In the genomic region with DNA sequence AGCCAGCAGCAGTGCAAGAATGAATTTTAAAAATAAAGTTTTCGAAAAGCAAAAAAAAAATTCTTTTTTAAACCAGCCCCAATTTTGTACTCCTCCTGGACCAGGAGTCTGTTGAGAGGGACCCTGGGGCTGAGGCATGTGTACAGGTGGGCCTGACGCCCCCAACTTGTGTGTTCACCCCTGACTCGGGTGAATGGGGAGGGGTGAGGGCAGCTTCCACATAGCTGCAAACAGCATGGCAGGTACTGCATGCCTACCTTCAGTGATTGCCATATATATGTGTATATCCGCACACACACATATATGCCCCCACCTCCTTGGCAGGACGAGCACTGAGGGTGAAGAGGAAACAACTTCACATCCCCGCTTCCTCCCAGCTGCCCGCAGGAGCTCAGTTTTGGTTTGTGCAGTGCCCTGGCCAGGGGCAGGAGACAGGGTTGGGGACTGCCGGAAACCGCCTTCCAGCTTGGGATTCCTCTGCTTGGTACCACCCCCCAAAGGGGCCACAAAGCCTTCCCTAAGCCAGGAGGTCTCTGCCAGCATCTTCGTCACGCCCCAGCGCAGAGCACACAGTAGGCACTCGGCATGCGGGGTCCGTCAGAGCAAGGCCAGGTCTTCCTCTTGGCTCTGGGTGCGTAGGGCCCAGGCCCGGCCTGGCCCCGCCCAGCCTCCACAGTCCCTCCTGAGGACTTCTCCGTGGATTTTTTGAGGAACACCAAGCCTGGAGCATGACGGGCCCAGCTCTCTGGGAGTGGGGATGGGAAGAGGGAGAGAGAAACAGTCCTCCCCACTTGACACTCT, we compare ENCODE assay signal across 1 cellular context.
TF ChIP-seq lines count a peak whose summit lies in the region.

No MANE protein-coding gene starts in this region.

TF ChIP-seq in K562, 482 proteins besides CTCF, POLR2A, EP300 and RAD21 (continued from another document):
- TF ChIP-seq, protein P1, sequence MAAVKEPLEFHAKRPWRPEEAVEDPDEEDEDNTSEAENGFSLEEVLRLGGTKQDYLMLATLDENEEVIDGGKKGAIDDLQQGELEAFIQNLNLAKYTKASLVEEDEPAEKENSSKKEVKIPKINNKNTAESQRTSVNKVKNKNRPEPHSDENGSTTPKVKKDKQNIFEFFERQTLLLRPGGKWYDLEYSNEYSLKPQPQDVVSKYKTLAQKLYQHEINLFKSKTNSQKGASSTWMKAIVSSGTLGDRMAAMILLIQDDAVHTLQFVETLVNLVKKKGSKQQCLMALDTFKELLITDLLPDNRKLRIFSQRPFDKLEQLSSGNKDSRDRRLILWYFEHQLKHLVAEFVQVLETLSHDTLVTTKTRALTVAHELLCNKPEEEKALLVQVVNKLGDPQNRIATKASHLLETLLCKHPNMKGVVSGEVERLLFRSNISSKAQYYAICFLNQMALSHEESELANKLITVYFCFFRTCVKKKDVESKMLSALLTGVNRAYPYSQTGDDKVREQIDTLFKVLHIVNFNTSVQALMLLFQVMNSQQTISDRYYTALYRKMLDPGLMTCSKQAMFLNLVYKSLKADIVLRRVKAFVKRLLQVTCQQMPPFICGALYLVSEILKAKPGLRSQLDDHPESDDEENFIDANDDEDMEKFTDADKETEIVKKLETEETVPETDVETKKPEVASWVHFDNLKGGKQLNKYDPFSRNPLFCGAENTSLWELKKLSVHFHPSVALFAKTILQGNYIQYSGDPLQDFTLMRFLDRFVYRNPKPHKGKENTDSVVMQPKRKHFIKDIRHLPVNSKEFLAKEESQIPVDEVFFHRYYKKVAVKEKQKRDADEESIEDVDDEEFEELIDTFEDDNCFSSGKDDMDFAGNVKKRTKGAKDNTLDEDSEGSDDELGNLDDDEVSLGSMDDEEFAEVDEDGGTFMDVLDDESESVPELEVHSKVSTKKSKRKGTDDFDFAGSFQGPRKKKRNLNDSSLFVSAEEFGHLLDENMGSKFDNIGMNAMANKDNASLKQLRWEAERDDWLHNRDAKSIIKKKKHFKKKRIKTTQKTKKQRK (IDR thresholded peaks at IDR 0.05; ENCODE audit: borderline replicate concordance, low read depth, low read length): no peak
- TF ChIP-seq PCBP2 (IDR thresholded peaks at IDR 0.05; ENCODE audit: low read depth, low read length, poor library complexity, severe bottlenecking): no peak
- TF ChIP-seq, protein P2, sequence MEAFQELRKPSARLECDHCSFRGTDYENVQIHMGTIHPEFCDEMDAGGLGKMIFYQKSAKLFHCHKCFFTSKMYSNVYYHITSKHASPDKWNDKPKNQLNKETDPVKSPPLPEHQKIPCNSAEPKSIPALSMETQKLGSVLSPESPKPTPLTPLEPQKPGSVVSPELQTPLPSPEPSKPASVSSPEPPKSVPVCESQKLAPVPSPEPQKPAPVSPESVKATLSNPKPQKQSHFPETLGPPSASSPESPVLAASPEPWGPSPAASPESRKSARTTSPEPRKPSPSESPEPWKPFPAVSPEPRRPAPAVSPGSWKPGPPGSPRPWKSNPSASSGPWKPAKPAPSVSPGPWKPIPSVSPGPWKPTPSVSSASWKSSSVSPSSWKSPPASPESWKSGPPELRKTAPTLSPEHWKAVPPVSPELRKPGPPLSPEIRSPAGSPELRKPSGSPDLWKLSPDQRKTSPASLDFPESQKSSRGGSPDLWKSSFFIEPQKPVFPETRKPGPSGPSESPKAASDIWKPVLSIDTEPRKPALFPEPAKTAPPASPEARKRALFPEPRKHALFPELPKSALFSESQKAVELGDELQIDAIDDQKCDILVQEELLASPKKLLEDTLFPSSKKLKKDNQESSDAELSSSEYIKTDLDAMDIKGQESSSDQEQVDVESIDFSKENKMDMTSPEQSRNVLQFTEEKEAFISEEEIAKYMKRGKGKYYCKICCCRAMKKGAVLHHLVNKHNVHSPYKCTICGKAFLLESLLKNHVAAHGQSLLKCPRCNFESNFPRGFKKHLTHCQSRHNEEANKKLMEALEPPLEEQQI (IDR thresholded peaks at IDR 0.05): no peak
- TF ChIP-seq, protein P3, sequence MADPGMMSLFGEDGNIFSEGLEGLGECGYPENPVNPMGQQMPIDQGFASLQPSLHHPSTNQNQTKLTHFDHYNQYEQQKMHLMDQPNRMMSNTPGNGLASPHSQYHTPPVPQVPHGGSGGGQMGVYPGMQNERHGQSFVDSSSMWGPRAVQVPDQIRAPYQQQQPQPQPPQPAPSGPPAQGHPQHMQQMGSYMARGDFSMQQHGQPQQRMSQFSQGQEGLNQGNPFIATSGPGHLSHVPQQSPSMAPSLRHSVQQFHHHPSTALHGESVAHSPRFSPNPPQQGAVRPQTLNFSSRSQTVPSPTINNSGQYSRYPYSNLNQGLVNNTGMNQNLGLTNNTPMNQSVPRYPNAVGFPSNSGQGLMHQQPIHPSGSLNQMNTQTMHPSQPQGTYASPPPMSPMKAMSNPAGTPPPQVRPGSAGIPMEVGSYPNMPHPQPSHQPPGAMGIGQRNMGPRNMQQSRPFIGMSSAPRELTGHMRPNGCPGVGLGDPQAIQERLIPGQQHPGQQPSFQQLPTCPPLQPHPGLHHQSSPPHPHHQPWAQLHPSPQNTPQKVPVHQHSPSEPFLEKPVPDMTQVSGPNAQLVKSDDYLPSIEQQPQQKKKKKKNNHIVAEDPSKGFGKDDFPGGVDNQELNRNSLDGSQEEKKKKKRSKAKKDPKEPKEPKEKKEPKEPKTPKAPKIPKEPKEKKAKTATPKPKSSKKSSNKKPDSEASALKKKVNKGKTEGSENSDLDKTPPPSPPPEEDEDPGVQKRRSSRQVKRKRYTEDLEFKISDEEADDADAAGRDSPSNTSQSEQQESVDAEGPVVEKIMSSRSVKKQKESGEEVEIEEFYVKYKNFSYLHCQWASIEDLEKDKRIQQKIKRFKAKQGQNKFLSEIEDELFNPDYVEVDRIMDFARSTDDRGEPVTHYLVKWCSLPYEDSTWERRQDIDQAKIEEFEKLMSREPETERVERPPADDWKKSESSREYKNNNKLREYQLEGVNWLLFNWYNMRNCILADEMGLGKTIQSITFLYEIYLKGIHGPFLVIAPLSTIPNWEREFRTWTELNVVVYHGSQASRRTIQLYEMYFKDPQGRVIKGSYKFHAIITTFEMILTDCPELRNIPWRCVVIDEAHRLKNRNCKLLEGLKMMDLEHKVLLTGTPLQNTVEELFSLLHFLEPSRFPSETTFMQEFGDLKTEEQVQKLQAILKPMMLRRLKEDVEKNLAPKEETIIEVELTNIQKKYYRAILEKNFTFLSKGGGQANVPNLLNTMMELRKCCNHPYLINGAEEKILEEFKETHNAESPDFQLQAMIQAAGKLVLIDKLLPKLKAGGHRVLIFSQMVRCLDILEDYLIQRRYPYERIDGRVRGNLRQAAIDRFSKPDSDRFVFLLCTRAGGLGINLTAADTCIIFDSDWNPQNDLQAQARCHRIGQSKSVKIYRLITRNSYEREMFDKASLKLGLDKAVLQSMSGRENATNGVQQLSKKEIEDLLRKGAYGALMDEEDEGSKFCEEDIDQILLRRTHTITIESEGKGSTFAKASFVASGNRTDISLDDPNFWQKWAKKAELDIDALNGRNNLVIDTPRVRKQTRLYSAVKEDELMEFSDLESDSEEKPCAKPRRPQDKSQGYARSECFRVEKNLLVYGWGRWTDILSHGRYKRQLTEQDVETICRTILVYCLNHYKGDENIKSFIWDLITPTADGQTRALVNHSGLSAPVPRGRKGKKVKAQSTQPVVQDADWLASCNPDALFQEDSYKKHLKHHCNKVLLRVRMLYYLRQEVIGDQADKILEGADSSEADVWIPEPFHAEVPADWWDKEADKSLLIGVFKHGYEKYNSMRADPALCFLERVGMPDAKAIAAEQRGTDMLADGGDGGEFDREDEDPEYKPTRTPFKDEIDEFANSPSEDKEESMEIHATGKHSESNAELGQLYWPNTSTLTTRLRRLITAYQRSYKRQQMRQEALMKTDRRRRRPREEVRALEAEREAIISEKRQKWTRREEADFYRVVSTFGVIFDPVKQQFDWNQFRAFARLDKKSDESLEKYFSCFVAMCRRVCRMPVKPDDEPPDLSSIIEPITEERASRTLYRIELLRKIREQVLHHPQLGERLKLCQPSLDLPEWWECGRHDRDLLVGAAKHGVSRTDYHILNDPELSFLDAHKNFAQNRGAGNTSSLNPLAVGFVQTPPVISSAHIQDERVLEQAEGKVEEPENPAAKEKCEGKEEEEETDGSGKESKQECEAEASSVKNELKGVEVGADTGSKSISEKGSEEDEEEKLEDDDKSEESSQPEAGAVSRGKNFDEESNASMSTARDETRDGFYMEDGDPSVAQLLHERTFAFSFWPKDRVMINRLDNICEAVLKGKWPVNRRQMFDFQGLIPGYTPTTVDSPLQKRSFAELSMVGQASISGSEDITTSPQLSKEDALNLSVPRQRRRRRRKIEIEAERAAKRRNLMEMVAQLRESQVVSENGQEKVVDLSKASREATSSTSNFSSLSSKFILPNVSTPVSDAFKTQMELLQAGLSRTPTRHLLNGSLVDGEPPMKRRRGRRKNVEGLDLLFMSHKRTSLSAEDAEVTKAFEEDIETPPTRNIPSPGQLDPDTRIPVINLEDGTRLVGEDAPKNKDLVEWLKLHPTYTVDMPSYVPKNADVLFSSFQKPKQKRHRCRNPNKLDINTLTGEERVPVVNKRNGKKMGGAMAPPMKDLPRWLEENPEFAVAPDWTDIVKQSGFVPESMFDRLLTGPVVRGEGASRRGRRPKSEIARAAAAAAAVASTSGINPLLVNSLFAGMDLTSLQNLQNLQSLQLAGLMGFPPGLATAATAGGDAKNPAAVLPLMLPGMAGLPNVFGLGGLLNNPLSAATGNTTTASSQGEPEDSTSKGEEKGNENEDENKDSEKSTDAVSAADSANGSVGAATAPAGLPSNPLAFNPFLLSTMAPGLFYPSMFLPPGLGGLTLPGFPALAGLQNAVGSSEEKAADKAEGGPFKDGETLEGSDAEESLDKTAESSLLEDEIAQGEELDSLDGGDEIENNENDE (IDR thresholded peaks at IDR 0.05; ENCODE audit: low read depth, low read length): no peak
- TF ChIP-seq SIX5 (IDR thresholded peaks at IDR 0.05; ENCODE audit: borderline replicate concordance in 1 of 2, insufficient read depth in 1 of 2, low read depth in 1 of 2, low read length in 2 of 2): no peak
- TF ChIP-seq XRCC3 (IDR thresholded peaks at IDR 0.05): no peak
- no peak for TF ChIP-seq IFI16 (CRISPR knock-in tag; IDR thresholded peaks at IDR 0.05)
- no peak for TF ChIP-seq NCOA6 (IDR thresholded peaks at IDR 0.05)
- TF ChIP-seq, protein P4, sequence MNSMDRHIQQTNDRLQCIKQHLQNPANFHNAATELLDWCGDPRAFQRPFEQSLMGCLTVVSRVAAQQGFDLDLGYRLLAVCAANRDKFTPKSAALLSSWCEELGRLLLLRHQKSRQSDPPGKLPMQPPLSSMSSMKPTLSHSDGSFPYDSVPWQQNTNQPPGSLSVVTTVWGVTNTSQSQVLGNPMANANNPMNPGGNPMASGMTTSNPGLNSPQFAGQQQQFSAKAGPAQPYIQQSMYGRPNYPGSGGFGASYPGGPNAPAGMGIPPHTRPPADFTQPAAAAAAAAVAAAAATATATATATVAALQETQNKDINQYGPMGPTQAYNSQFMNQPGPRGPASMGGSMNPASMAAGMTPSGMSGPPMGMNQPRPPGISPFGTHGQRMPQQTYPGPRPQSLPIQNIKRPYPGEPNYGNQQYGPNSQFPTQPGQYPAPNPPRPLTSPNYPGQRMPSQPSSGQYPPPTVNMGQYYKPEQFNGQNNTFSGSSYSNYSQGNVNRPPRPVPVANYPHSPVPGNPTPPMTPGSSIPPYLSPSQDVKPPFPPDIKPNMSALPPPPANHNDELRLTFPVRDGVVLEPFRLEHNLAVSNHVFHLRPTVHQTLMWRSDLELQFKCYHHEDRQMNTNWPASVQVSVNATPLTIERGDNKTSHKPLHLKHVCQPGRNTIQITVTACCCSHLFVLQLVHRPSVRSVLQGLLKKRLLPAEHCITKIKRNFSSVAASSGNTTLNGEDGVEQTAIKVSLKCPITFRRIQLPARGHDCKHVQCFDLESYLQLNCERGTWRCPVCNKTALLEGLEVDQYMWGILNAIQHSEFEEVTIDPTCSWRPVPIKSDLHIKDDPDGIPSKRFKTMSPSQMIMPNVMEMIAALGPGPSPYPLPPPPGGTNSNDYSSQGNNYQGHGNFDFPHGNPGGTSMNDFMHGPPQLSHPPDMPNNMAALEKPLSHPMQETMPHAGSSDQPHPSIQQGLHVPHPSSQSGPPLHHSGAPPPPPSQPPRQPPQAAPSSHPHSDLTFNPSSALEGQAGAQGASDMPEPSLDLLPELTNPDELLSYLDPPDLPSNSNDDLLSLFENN (IDR thresholded peaks at IDR 0.05; ENCODE audit: low read depth in 2 of 2, low read length in 2 of 2): no peak
- TF ChIP-seq POLR2G (IDR thresholded peaks at IDR 0.05; ENCODE audit: low read depth, low read length): peak; percentile 6; the same call in 1 of the 2 replicates
- no peak for TF ChIP-seq EZH2 (IDR thresholded peaks at IDR 0.05; ENCODE audit: borderline replicate concordance, low read depth, low read length)
- TF ChIP-seq ZKSCAN1 (IDR thresholded peaks at IDR 0.05; ENCODE audit: low read depth, low read length): peak; percentile 33; the same call in 1 of the 2 replicates
- TF ChIP-seq GATAD2A (IDR thresholded peaks at IDR 0.05): no peak
- TF ChIP-seq HMGN3 (IDR thresholded peaks at IDR 0.05; ENCODE audit: borderline replicate concordance, extremely low read depth, insufficient read length, low read depth, low read length): peak; percentile 11
